In genomic region chr9:108049026-108049591, GRCh38 we compare ENCODE assay signal across 1 cellular context.
TF ChIP-seq lines count a peak whose summit lies in the region.

No MANE protein-coding gene starts in this region.

TF ChIP-seq in HCT116, 20 proteins besides CTCF, POLR2A, EP300 and RAD21 (continued from another document):
- TF ChIP-seq POLR2AphosphoS5 (IDR thresholded peaks at IDR 0.05; ENCODE audit: low read depth, low read length): 0 out of 2 replicates have a peak, but pooled peaks have one; percentile 66
- TF ChIP-seq ZFX (IDR thresholded peaks at IDR 0.05): no peak
- TF ChIP-seq CEBPB (IDR thresholded peaks at IDR 0.05; ENCODE audit: low read depth): peak; percentile 94
- peak; percentile 60 for TF ChIP-seq SIN3A (IDR thresholded peaks at IDR 0.05; ENCODE audit: low read depth)
- TF ChIP-seq ATF3 (IDR thresholded peaks at IDR 0.05): peak; percentile 82; the same call in 1 of the 2 replicates
- no peak for TF ChIP-seq REST (IDR thresholded peaks at IDR 0.05; ENCODE audit: low read depth)
- TF ChIP-seq EZH2 (IDR thresholded peaks at IDR 0.05): no peak
TF ChIP-seq in HCT116: peak in this region for 10.
